Comparison of ENCODE assay signal across 14 cellular contexts in the genomic region with DNA sequence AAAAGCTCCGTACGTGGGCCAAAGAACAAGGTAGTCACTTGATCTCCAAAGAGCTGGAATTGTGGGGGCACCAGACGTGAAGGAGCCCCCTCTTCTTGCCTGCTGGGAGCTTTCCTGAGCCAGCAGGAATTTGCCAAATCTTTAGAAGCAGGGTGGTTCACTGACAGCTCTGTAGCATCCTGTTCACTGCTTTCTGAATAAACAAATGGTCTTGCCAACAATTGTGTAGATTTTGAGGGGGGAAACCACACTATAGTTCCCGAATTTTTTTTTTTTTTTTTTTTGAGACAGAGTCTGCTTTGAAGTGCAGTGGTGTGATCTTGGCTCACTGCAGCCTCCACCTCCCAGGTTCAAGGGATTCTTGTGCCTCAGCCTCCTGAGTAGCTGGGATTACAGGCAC. TPM values are rescaled to one million over a fixed set of nuclear protein-coding genes. Genes with fewer than 3 reads are reported as not detected.
DNase-seq lines count a peak whose midpoint lies in the region; ATAC-seq and TF ChIP-seq lines count a peak whose summit lies in the region.
"Had no signal": no experiment of that assay in that cellular context is flagged by ENCODE, and none has a peak within 500 bp of the region (broad histone marks: within the 10 kb centered on the region; RNA-seq: fewer than 3 reads in every experiment).

No MANE protein-coding gene starts in this region.

- intact Hi-C loops in transverse colon (cut with DNase I; ENCODE audit: low total_unique reads): no loop called here

- H3K9me3 ChIP-seq in SK-N-SH: no peaks in the 10 kb centered on the region
- H3K9me3 ChIP-seq in muscle layer of duodenum (ENCODE audit: control insufficient read depth in 1 of 2, low read length in 2 of 2): no peaks in the 10 kb centered on the region
- no peaks in the 10 kb centered on the region for H3K9me3 ChIP-seq in transverse colon
- H3K9me3 ChIP-seq: testis had no signal

- CTCF ChIA-PET in SK-N-SH (lab: Yijun Ruan, JAX): interaction anchor here (0.5 to 6.0 kb wide), 21 partner anchors 9 to 437 kb away, joined by 3 to 54 read pairs (median 4); partner anchors contain the start of gene GOSR1

- H3K9me2 ChIP-seq in SK-N-SH: no peaks in the 10 kb centered on the region

- no peak for TF ChIP-seq POLR2A in transverse colon (IDR thresholded peaks at IDR 0.05)

- H3K79me2 ChIP-seq in SK-N-SH (ENCODE audit: insufficient read depth): no peaks in the 10 kb centered on the region

- peak overlapping the region; percentile 61; the same call in 1 of the 2 replicates for H3K4me2 ChIP-seq in SK-N-SH

- in situ Hi-C loops in transverse colon (cut with MboI; ENCODE audit: low pct_ligation_motif_present in 1 of 4, low pct_unique_long_range_greater_than_20kb in 1 of 4, low sequenced_read_pairs in 3 of 4): loop anchor here in 2 of 4 donors (25.0 kb wide), 1 partner anchor 229 kb away; the partner anchor contains the start of gene NSRP1 (in 2 of the 2)

- H3K9ac ChIP-seq in SK-N-SH: no peak overlapping the region; the same call in 1 of the 2 replicates

- H2AFZ ChIP-seq in SK-N-SH (ENCODE audit: low read depth): peak overlapping the region; percentile 80; the same call in 1 of the 2 replicates

- ATAC-seq in SK-N-SH treated with all-trans-retinoic acid at 6 μM for 48 hours: no peak
- no peak for ATAC-seq in HG02938 (IDR thresholded peaks at IDR 0.05; ENCODE audit: unreplicated experiment)
- ATAC-seq in GM18867 (IDR thresholded peaks at IDR 0.05; ENCODE audit: unreplicated experiment): no peak

- DNase-seq in SK-N-SH: no peak
- peak; percentile 48 to 77 for DNase-seq in dermis microvascular lymphatic vessel endothelial cell (ENCODE audit: low read depth in 2 of 2)
- no peak for DNase-seq in transverse colon
- no peak for DNase-seq in NCI-H1048 (lab: John Stamatoyannopoulos, UW)
- DNase-seq: activated CD4-positive, CD25-positive, alpha-beta regulatory T cell; RPMI8226; stimulated activated CD4-positive, alpha-beta T cell treated with anti-CD3 and anti-CD28 coated beads, Interleukin-1b, Interleukin-23, amount 100 ng/mL, for 48 hours had no signal

- WGBS in SK-N-SH (ENCODE audit: low lambda C conversion rate): 50% methylated on average over 4 of the region's 4 CpGs
- WGBS in transverse colon (ENCODE audit: low coverage in 1 of 2), 2 donors: 42 to 76% methylated on average over 3 to 4 of the region's 4 CpGs

- TF ChIP-seq RAD21 in SK-N-SH (IDR thresholded peaks at IDR 0.05; ENCODE audit: low read length): no peak

- no peaks in the 10 kb centered on the region for H3K36me3 ChIP-seq in SK-N-SH (replicated peaks in 1 of 2; ENCODE audit: control insufficient read depth in 1 of 2, insufficient read depth in 2 of 2, low read length in 1 of 2)
- no peaks in the 10 kb centered on the region for H3K36me3 ChIP-seq in muscle layer of duodenum (ENCODE audit: control insufficient read depth in 1 of 2, insufficient read depth in 2 of 2, low read length in 2 of 2)
- H3K36me3 ChIP-seq in transverse colon: no peaks in the 10 kb centered on the region

- no peaks in the 10 kb centered on the region for H3K27me3 ChIP-seq in SK-N-SH (ENCODE audit: insufficient read depth)
- no peaks in the 10 kb centered on the region for H3K27me3 ChIP-seq in muscle layer of duodenum (ENCODE audit: low read depth, low read length)
- no peaks in the 10 kb centered on the region for H3K27me3 ChIP-seq in transverse colon
- H3K27me3 ChIP-seq: testis had no signal

- no peak for TF ChIP-seq CTCF in SK-N-SH (IDR thresholded peaks at IDR 0.05)
- TF ChIP-seq CTCF in transverse colon (IDR thresholded peaks at IDR 0.05): no peak

- H3K4me3 ChIP-seq in SK-N-SH (ENCODE audit: low read depth in 2 of 2, low read length in 1 of 2): no peak overlapping the region
- no peak overlapping the region for H3K4me3 ChIP-seq in muscle layer of duodenum (ENCODE audit: low read depth in 1 of 2, low read length in 2 of 2)
- H3K4me3 ChIP-seq in transverse colon: no peak overlapping the region
- H3K4me3 ChIP-seq: testis had no signal

- H3K4me1 ChIP-seq in SK-N-SH (ENCODE audit: control insufficient read depth in 1 of 2, insufficient read depth in 2 of 2, low read depth in 1 of 2, low read length in 1 of 2) (peaks cover 8 to 15% of the 10 kb centered on the region in 2 experiments; a peak in 2 of 4 replicates), muscle layer of duodenum (ENCODE audit: control insufficient read depth in 1 of 2, insufficient read depth in 2 of 2, low read length in 2 of 2) (peaks cover 16 to 18% of the 10 kb centered on the region in 2 donors), transverse colon (peaks cover 4 to 52% (median 34%) of the 10 kb centered on the region in 4 donors)

- TF ChIP-seq EP300 in SK-N-SH (IDR thresholded peaks at IDR 0.05; ENCODE audit: borderline replicate concordance in 1 of 2, low read depth in 1 of 2, low read length in 1 of 2) (no peak), transverse colon (IDR thresholded peaks at IDR 0.05; ENCODE audit: low read depth) (no peak)

- POLR2A ChIA-PET in SK-N-SH (lab: Yijun Ruan, JAX): interaction anchor here (0.7 kb wide), 1 partner anchor 26 kb away, joined by 4 read pairs; no protein-coding TSS in a partner anchor

- H3K27ac ChIP-seq in SK-N-SH (ENCODE audit: low read depth in 2 of 2, low read length in 1 of 2) (peak overlapping the region; percentile 34 to 54; a peak in 3 of 4 replicates), muscle layer of duodenum (ENCODE audit: low read length) (peak overlapping the region; percentile 63), transverse colon (peak overlapping the region; percentile 42 to 60 (median 54))

- H3F3A ChIP-seq in SK-N-SH (replicated peaks; ENCODE audit: insufficient read depth): peaks cover 7% of the 10 kb centered on the region

- H4K20me1 ChIP-seq in SK-N-SH (ENCODE audit: insufficient read depth): no peaks in the 10 kb centered on the region

TF ChIP-seq in SK-N-SH, 30 proteins besides CTCF, POLR2A, EP300 and RAD21:
- TF ChIP-seq TEAD4 (IDR thresholded peaks at IDR 0.05; ENCODE audit: borderline replicate concordance, insufficient read depth): no peak
- TF ChIP-seq SMC3 (IDR thresholded peaks at IDR 0.05; ENCODE audit: low read depth, low read length): no peak
- no peak for TF ChIP-seq POLR2AphosphoS5 (IDR thresholded peaks at IDR 0.05; ENCODE audit: low read depth, low read length)
- TF ChIP-seq ELF1 (IDR thresholded peaks at IDR 0.05): no peak
- TF ChIP-seq USF2 (IDR thresholded peaks at IDR 0.05; ENCODE audit: borderline replicate concordance, low read depth, low read length): no peak
- TF ChIP-seq SIN3A (IDR thresholded peaks at IDR 0.05; ENCODE audit: borderline replicate concordance, low read depth, low read length): no peak
- no peak for TF ChIP-seq FOSL2 (IDR thresholded peaks at IDR 0.05; ENCODE audit: borderline replicate concordance, low read depth)
- TF ChIP-seq TAF1 (IDR thresholded peaks at IDR 0.05; ENCODE audit: borderline replicate concordance, low read depth, low read length): no peak
- no peak for TF ChIP-seq JUND (IDR thresholded peaks at IDR 0.05)
- TF ChIP-seq FOXJ3 (CRISPR knock-in tag; IDR thresholded peaks at IDR 0.05): no peak

TF ChIP-seq in SK-N-SH treated with all-trans-retinoic acid at 6 μM for 48 hours, 23 proteins besides CTCF, POLR2A, EP300 and RAD21 (continues in another document):
- TF ChIP-seq ESRRG (CRISPR knock-in tag; IDR thresholded peaks at IDR 0.05): no peak
- TF ChIP-seq RARB (CRISPR knock-in tag; IDR thresholded peaks at IDR 0.05): no peak
- no peak for TF ChIP-seq ZNF8 (CRISPR knock-in tag; IDR thresholded peaks at IDR 0.05)
- TF ChIP-seq, protein P1, sequence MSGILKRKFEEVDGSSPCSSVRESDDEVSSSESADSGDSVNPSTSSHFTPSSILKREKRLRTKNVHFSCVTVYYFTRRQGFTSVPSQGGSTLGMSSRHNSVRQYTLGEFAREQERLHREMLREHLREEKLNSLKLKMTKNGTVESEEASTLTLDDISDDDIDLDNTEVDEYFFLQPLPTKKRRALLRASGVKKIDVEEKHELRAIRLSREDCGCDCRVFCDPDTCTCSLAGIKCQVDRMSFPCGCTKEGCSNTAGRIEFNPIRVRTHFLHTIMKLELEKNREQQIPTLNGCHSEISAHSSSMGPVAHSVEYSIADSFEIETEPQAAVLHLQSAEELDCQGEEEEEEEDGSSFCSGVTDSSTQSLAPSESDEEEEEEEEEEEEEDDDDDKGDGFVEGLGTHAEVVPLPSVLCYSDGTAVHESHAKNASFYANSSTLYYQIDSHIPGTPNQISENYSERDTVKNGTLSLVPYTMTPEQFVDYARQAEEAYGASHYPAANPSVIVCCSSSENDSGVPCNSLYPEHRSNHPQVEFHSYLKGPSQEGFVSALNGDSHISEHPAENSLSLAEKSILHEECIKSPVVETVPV (CRISPR knock-in tag; IDR thresholded peaks at IDR 0.05): no peak
- TF ChIP-seq ZNF565 (CRISPR knock-in tag; conservative IDR thresholded peaks at IDR 0.05; ENCODE audit: low read depth): no peak
- no peak for TF ChIP-seq ARNTL (CRISPR knock-in tag; IDR thresholded peaks at IDR 0.05; ENCODE audit: borderline replicate concordance, low read depth)

RNA-seq across cellular contexts. Expression of gene TMIGD1, which starts 7.1 kb away (rescaled TPM):
- not detected in 2 replicates for polyA plus RNA-seq in SK-N-SH (2012; rRNA removed)
- not detected in 2 replicates for polyA plus RNA-seq in SK-N-SH (2012; cell fraction: cytosol; rRNA removed)
- polyA plus RNA-seq in SK-N-SH (2012; cell fraction: nucleus; rRNA removed): not detected in 2 replicates
- not detected in 2 replicates for total RNA-seq in dermis microvascular lymphatic vessel endothelial cell
- 100 to 1,000 TPM in 3 of 4 donors, under 1 TPM in 1; 0.80 to 488 (median 131) TPM for total RNA-seq in transverse colon
- total RNA-seq: A172, myocyte, testis had no signal

RNA-seq across cellular contexts. Expression of gene CPD, which starts 37.8 kb away (rescaled TPM):
- 12.5 and 16.5 TPM in 2 replicates for polyA plus RNA-seq in SK-N-SH (2012; rRNA removed)
- polyA plus RNA-seq in SK-N-SH (2012; cell fraction: cytosol; rRNA removed): 20.7 and 20.8 TPM in 2 replicates
- polyA plus RNA-seq in SK-N-SH (2012; cell fraction: nucleus; rRNA removed): 8.2 and 14.7 TPM in 2 replicates
- total RNA-seq in dermis microvascular lymphatic vessel endothelial cell (160 and 164 TPM in 2 replicates), transverse colon (100 to 1,000 TPM in 3 of 4 donors, 10 to 100 TPM in 1; 92.0 to 488 (median 105) TPM)

RNA-seq across cellular contexts. Expression of gene BLMH, which starts 49.2 kb away (rescaled TPM):
- polyA plus RNA-seq in SK-N-SH (2012; rRNA removed): 19.4 and 19.5 TPM in 2 replicates
- polyA plus RNA-seq in SK-N-SH (2012; cell fraction: cytosol; rRNA removed): 24.5 and 26.1 TPM in 2 replicates
- polyA plus RNA-seq in SK-N-SH (2012; cell fraction: nucleus; rRNA removed): 15.5 and 22.4 TPM in 2 replicates
- total RNA-seq in dermis microvascular lymphatic vessel endothelial cell (43.6 and 46.3 TPM in 2 replicates), transverse colon (10 to 100 TPM; 13.5 to 32.1 (median 20.4) TPM)

Comparison
In these comparisons a context has a peak if more than half of its experiments do, and no peak if none do; other contexts are left out.
1. DNase-seq: peak in dermis microvascular lymphatic vessel endothelial cell (2 of 2); none in SK-N-SH (single experiment), transverse colon (single experiment) and NCI-H1048 (single experiment).
2. Peak in every context shown above with its lines, with median percentiles within 50 percentile points of each other: H3K27ac ChIP-seq.